In the genomic region with DNA sequence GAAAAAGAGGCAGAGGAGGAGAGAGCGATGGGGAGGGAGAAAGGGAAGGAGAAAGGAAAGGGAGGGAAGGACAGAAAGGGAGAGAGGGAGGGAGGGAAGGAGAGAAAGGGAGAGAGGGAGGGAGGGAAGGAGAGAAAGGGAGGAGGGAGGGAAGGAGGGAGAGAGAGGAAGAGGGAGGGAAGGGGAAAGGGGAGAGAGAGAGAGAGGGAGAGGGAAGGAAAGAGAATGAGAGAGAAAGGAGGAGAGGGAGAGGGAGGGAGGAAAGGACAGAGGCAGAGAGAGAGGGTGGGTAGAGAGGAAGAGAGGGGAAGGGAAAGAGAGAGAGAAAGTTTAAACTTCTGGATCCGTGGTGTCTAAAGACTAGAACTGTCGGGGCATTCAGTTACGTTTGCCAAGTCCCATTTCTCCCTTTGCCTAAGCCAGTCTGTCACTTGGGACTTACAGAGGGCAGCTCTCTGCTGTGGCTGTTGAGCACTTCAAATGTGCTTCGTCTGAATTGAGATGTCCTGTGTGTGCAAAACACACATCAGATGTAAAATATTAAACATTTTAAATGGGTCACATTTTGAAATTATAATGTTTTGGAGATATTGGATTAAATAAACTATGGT, we compare ENCODE assay signal across 15 cellular contexts.
DNase-seq lines count a peak whose midpoint lies in the region; ATAC-seq and TF ChIP-seq lines count a peak whose summit lies in the region.
"Had no signal": no experiment of that assay in that cellular context is flagged by ENCODE, and none has a peak within 500 bp of the region (broad histone marks: within the 10 kb centered on the region; RNA-seq: fewer than 3 reads in every experiment).

No MANE protein-coding gene starts in this region.

- TF ChIP-seq CTCF in esophagus muscularis mucosa (IDR thresholded peaks at IDR 0.05), result no peak

- H3K9ac ChIP-seq in SK-N-MC (ENCODE audit: insufficient read length), result no peak overlapping the region

- H3K27me3 ChIP-seq in esophagus muscularis mucosa, result no peaks in the 10 kb centered on the region
- H3K27me3 ChIP-seq: esophagus squamous epithelium had no signal

- H3K9me3 ChIP-seq in SK-N-MC (ENCODE audit: low read depth, low read length), result peaks cover 5% of the 10 kb centered on the region; the same call in 1 of the 2 replicates
- no peaks in the 10 kb centered on the region for H3K9me3 ChIP-seq in esophagus muscularis mucosa
- H3K9me3 ChIP-seq: esophagus squamous epithelium, mucosa of descending colon had no signal

- H3K4me3 ChIP-seq in SK-N-MC, result peak overlapping the region; percentile 41; the same call in 1 of the 2 replicates
- H3K4me3 ChIP-seq in esophagus muscularis mucosa, result no peak overlapping the region
- H3K4me3 ChIP-seq: esophagus squamous epithelium, mucosa of descending colon, skin epidermis had no signal

- no peak for TF ChIP-seq EP300 in esophagus muscularis mucosa (IDR thresholded peaks at IDR 0.05)

- peak; percentile 21 for ATAC-seq in left ventricle myocardium superior
- no peak for ATAC-seq in Right ventricle myocardium inferior
- ATAC-seq in GM21423 (IDR thresholded peaks at IDR 0.05; ENCODE audit: unreplicated experiment), result no peak

- H3K36me3 ChIP-seq in SK-N-MC (ENCODE audit: insufficient read depth, low read length) (no peaks in the 10 kb centered on the region), esophagus muscularis mucosa (no peaks in the 10 kb centered on the region)
- H3K36me3 ChIP-seq: esophagus squamous epithelium had no signal

- H3K27ac ChIP-seq in SK-N-MC, result 0 out of 2 replicates have a peak overlapping the region, but pooled peaks have one; percentile 25
- peak overlapping the region in 3 of 4 donors; percentile 20 to 38 (median 31) for H3K27ac ChIP-seq in esophagus muscularis mucosa (replicated peaks in 1 of 4)
- H3K27ac ChIP-seq: esophagus squamous epithelium, skin epidermis had no signal

- no peak for TF ChIP-seq POLR2A in esophagus muscularis mucosa (IDR thresholded peaks at IDR 0.05; ENCODE audit: low read depth)

- 48% methylated on average over 5 of the region's 5 CpGs for WGBS in esophagus muscularis mucosa

- DNase-seq in left ventricle myocardium superior (no peak), Right ventricle myocardium inferior (ENCODE audit: missing footprints) (no peak), SK-N-MC (ENCODE audit: low read depth, low spot score) (no peak), esophagus muscularis mucosa (ENCODE audit: extremely low spot score) (no peak), A172 (ENCODE audit: low spot score) (no peak), SIG-M5 treated with dmso at 0.1 percent for 504 hours (lab: John Stamatoyannopoulos, UW; ENCODE audit: unreplicated experiment) (no peak)
- DNase-seq in activated CD4-positive, alpha-beta T cell treated with anti-CD3 and anti-CD28 coated beads for 1 hour, result no peak
- DNase-seq: activated CD4-positive, alpha-beta T cell treated with anti-CD3 and anti-CD28 coated beads, Interleukin-2, amount 10 ng/mL, durations not matched to agents 24 days and 14 days; amniotic stem cell; CD4-positive, alpha-beta memory T cell; esophagus squamous epithelium; NCI-H2227 treated with DMSO at 0.1 percent for 48 hours had no signal

- intact Hi-C loops in left ventricle myocardium superior (cut with micrococcal nuclease) (no loop called here), Right ventricle myocardium inferior (cut with DNase I) (no loop called here), esophagus muscularis mucosa (cut with DNase I) (no loop called here)

- peaks cover 4 to 33% (median 28%) of the 10 kb centered on the region in 4 donors for H3K4me1 ChIP-seq in esophagus muscularis mucosa
